In genomic region chr16:64426131-64426666, GRCh38 we compare ENCODE assay signal across 31 cellular contexts.
"Had no signal": no experiment of that assay in that cellular context is flagged by ENCODE, and none has a peak within 500 bp of the region (broad histone marks: within the 10 kb centered on the region; RNA-seq: fewer than 3 reads in every experiment).

No MANE protein-coding gene starts in this region.

- H3K4me3 Mint-ChIP-seq: T-helper 1 cell treated with Interleukin-12 subunit alpha and Interleukin-12 subunit beta and Interleukin-4 antibody, amounts not matched to agents 30 μg/mL and 1 μg/mL, for 36 hours had no signal

- H3K9me3 ChIP-seq: MG63, Peyer's patch, SJSA1, SK-N-SH had no signal

- H3K4me3 ChIP-seq: MG63, Peyer's patch, SJSA1 had no signal

- H3K4me2 ChIP-seq: KMS-11, SK-N-SH had no signal

- H3K4me1 ChIP-seq: Peyer's patch, SJSA1 had no signal

- H3K27ac Mint-ChIP-seq: T-helper 1 cell treated with Interleukin-12 subunit alpha and Interleukin-12 subunit beta and Interleukin-4 antibody, amounts not matched to agents 30 μg/mL and 1 μg/mL, for 36 hours had no signal

- H3K27ac ChIP-seq: KMS-11, Peyer's patch, SJSA1 had no signal

- H3K27me3 ChIP-seq: MG63, Peyer's patch, SJSA1 had no signal

- H3K9me2 ChIP-seq: SK-N-SH had no signal

- H3K36me3 ChIP-seq: MG63, Peyer's patch, SJSA1 had no signal

- H3K9ac ChIP-seq: KMS-11, SK-N-SH had no signal

- DNase-seq: Kasumi-1, MG63, MV-4-11, NCI-H1092, NCI-H1105, NCI-H1417 treated with DMSO at 0.1 percent for 48 hours, NCI-H1436 treated with DMSO at 0.1 percent for 48 hours, NCI-H1694 treated with DMSO at 0.1 percent for 48 hours, NCI-H187 treated with DMSO at 0.1 percent for 48 hours, NCI-H2029, NCI-H2081, NCI-H2171 treated with DMSO at 0.1 percent for 48 hours, NCI-H2227 treated with DMSO at 0.1 percent for 48 hours, NCI-H345, NCI-H446, NCI-H510A treated with DMSO at 0.1 percent for 48 hours, NCI-H524 treated with DMSO at 0.1 percent for 48 hours, NCI-H69, NCI-H748 treated with DMSO at 0.1 percent for 48 hours, NCI-H82, PC-3, Peyer's patch, Right ventricle myocardium superior, RPMI8226, SHP77 treated with DMSO at 0.1 percent for 48 hours, SK-N-SH, SW 1271, T-helper 1 cell had no signal

- ATAC-seq: PC-3 had no signal
